ENCODE assay signal across 12 cellular contexts in genomic region chr10:88131561-88132139, GRCh38.
A peak's percentile ranks its signal among the peaks of the same experiment; 100 is the strongest.
DNase-seq lines count a peak whose midpoint lies in the region; ATAC-seq and TF ChIP-seq lines count a peak whose summit lies in the region.
"Had no signal": no experiment of that assay in that cellular context is flagged by ENCODE, and none has a peak within 500 bp of the region (broad histone marks: within the 10 kb centered on the region; RNA-seq: fewer than 3 reads in every experiment).

No MANE protein-coding gene starts in this region.

- intact Hi-C loops in Panc1 (cut with micrococcal nuclease; ENCODE audit: unreplicated experiment) (no loop called here), esophagus squamous epithelium (cut with DNase I) (no loop called here), PC-3 (cut with micrococcal nuclease) (no loop called here), mucosa of descending colon (cut with DNase I, micrococcal nuclease) (no loop called here)

- TF ChIP-seq POLR2A in esophagus squamous epithelium (IDR thresholded peaks at IDR 0.05): no peak

- no peak overlapping the region for H2AFZ ChIP-seq in PC-3 (ENCODE audit: low read length)

- H3K9me2 ChIP-seq in PC-3 (replicated peaks; ENCODE audit: low read length): no peaks in the 10 kb centered on the region

- CTCF ChIA-PET in Panc1 (lab: Charles Lee) (no interaction called here), PC-3 (lab: Charles Lee) (no interaction called here)

- no peaks in the 10 kb centered on the region for H3K79me2 ChIP-seq in PC-3 (ENCODE audit: low read length)

- ATAC-seq in Panc1: peak; percentile 71; the same call in 1 of the 2 replicates
- no peak for ATAC-seq in PC-3
- ATAC-seq in mucosa of descending colon: no peak
- ATAC-seq: T-helper 17 cell had no signal

- H3K27ac ChIP-seq in Panc1 (ENCODE audit: low read length) (peak overlapping the region; percentile 18; the same call in 1 of the 2 replicates), esophagus squamous epithelium (peak overlapping the region in 3 of 4 donors; percentile 39 to 65 (median 48)), PC-3 (ENCODE audit: low read length) (no peak overlapping the region)

- H3K4me2 ChIP-seq in PC-3 (ENCODE audit: low read length): no peak overlapping the region

- H4K20me1 ChIP-seq in PC-3 (ENCODE audit: low read length): no peaks in the 10 kb centered on the region

- BruUV-seq in Panc1 (replicated peaks; lab: Mats Ljungman, UMichigan) (no TSS peak), PC-3 (replicated peaks; lab: Mats Ljungman, UMichigan) (no TSS peak)

- no peaks in the 10 kb centered on the region for H3F3A ChIP-seq in PC-3 (ENCODE audit: low read length, unreplicated experiment)

- TF ChIP-seq CTCF in Panc1 (IDR thresholded peaks at IDR 0.05) (no peak), esophagus squamous epithelium (IDR thresholded peaks at IDR 0.05) (peak in 5 of 6 experiments; percentile 10 to 72 (median 47)), PC-3 (conservative IDR thresholded peaks at IDR 0.05; ENCODE audit: low read depth, low read length) (no peak), mucosa of descending colon (IDR thresholded peaks at IDR 0.05) (no peak)

- H3K9ac ChIP-seq in PC-3 (ENCODE audit: low read length): no peak overlapping the region

- in situ Hi-C loops in Panc1 (cut with HindIII; ENCODE audit: low pct_unique_long_range_greater_than_20kb, low sequenced_read_pairs): no loop called here

- DNase-seq in EH (ENCODE audit: low read depth) (peak; percentile 47), Panc1 (ENCODE audit: low read depth, low spot score) (no peak), esophagus squamous epithelium (lab: John Stamatoyannopoulos, UW) (no peak), renal cortical epithelial cell (ENCODE audit: low read depth) (peak; percentile 33), PC-3 (no peak), mucosa of descending colon (no peak)
- DNase-seq in stimulated activated CD4-positive, alpha-beta T cell treated with anti-CD3 and anti-CD28 coated beads, Interleukin-4, amount 100 ng/mL, for 1 hour: no peak
- DNase-seq in activated CD4-positive, alpha-beta T cell treated with anti-CD3 and anti-CD28 coated beads, Interleukin-2, amount 50 U/mL, for 48 hours: no peak
- DNase-seq: CD4-positive, alpha-beta T cell; NCI-H82; stimulated activated CD4-positive, alpha-beta T cell treated with anti-CD3 and anti-CD28 coated beads, Interleukin-2, amount 100 ng/mL, for 48 hours; T-helper 17 cell had no signal

- 19 to 50% methylated on average over 5 to 6 of the region's 7 CpGs for WGBS in esophagus squamous epithelium, 2 donors

- H3K36me3 ChIP-seq in Panc1 (ENCODE audit: control insufficient read depth, insufficient read depth, low read length): no peaks in the 10 kb centered on the region
- H3K36me3 ChIP-seq in esophagus squamous epithelium: no peaks in the 10 kb centered on the region
- no peaks in the 10 kb centered on the region for H3K36me3 ChIP-seq in PC-3 (ENCODE audit: low read depth, low read length)
- no peaks in the 10 kb centered on the region for H3K36me3 ChIP-seq in mucosa of descending colon (ENCODE audit: low read depth)

- POLR2A ChIA-PET in Panc1 (lab: Charles Lee) (no interaction called here), PC-3 (lab: Charles Lee; ENCODE audit: unreplicated experiment) (no interaction called here)

- no peak overlapping the region for H3K4me3 ChIP-seq in Panc1 (ENCODE audit: low read depth in 2 of 2, low read length in 2 of 2)
- no peak overlapping the region for H3K4me3 ChIP-seq in esophagus squamous epithelium
- no peak overlapping the region for H3K4me3 ChIP-seq in PC-3 (ENCODE audit: low read length)
- no peak overlapping the region for H3K4me3 ChIP-seq in mucosa of descending colon

- H3K4me1 ChIP-seq in Panc1 (ENCODE audit: control insufficient read depth, insufficient read depth, low read length): no peaks in the 10 kb centered on the region
- peaks cover 0 to 25% (median 0%) of the 10 kb centered on the region in 3 donors for H3K4me1 ChIP-seq in esophagus squamous epithelium
- no peaks in the 10 kb centered on the region for H3K4me1 ChIP-seq in PC-3 (ENCODE audit: insufficient read depth, low read length)
- no peaks in the 10 kb centered on the region for H3K4me1 ChIP-seq in mucosa of descending colon (ENCODE audit: low read depth)

- no peaks in the 10 kb centered on the region for H3K27me3 ChIP-seq in Panc1 (ENCODE audit: control insufficient read depth, insufficient read depth, low read length)
- H3K27me3 ChIP-seq in esophagus squamous epithelium: no peaks in the 10 kb centered on the region
- H3K27me3 ChIP-seq in PC-3 (ENCODE audit: low read length): no peaks in the 10 kb centered on the region

- H3K9me3 ChIP-seq in Panc1 (ENCODE audit: control insufficient read depth, insufficient read depth, low read depth, low read length): no peaks in the 10 kb centered on the region
- no peaks in the 10 kb centered on the region for H3K9me3 ChIP-seq in esophagus squamous epithelium
- H3K9me3 ChIP-seq in PC-3 (ENCODE audit: low read length): no peaks in the 10 kb centered on the region
- H3K9me3 ChIP-seq in mucosa of descending colon: no peaks in the 10 kb centered on the region

Comparison
In these comparisons a context has a peak if more than half of its experiments do, and no peak if none do; other contexts are left out.
1. DNase-seq: peak in EH (single experiment) and renal cortical epithelial cell (single experiment); none in Panc1 (single experiment), esophagus squamous epithelium (single experiment), stimulated activated CD4-positive, alpha-beta T cell treated with anti-CD3 and anti-CD28 coated beads, Interleukin-4, amount 100 ng/mL, for 1 hour (single experiment), PC-3 (single experiment), activated CD4-positive, alpha-beta T cell treated with anti-CD3 and anti-CD28 coated beads, Interleukin-2, amount 50 U/mL, for 48 hours (0 of 2) and mucosa of descending colon (0 of 3).
2. CTCF ChIP-seq: peak in esophagus squamous epithelium (5 of 6); none in Panc1 (single experiment), PC-3 (single experiment) and mucosa of descending colon (single experiment).